17 cellular contexts compared by ENCODE assay signal in the genomic region with DNA sequence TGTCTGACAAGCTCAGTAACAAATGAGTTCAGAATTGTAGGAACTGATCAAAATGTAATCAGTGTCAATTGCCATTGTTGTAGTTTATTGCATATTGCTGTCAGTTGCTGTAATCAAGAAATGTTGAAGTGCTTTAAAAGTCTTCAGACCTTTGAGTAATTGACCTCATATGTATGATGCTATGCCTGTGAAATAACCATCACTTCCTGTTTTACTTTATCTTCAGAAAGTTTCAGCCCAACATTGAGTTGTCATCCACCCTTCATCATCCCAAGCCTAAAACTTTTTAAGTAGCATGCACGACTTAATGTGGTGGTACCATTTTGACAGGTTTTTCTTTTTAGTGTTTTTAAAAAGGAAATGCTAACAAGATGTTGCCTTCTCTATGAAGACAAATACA.
DNase-seq lines count a peak whose midpoint lies in the region; ATAC-seq, FAIRE-seq and TF ChIP-seq lines count a peak whose summit lies in the region.
"Had no signal": no experiment of that assay in that cellular context is flagged by ENCODE, and none has a peak within 500 bp of the region (broad histone marks: within the 10 kb centered on the region; RNA-seq: fewer than 3 reads in every experiment).

No MANE protein-coding gene starts in this region.

- no peaks in the 10 kb centered on the region for H3K27me3 ChIP-seq in GM12878 (replicated peaks in 1 of 2; ENCODE audit: control insufficient read depth in 2 of 2, insufficient read depth in 2 of 2, low read length in 1 of 2)
- H3K27me3 ChIP-seq: neural progenitor cell, right lobe of liver, vagina had no signal

- in situ Hi-C loops in GM12878 (cut with MboI): no loop called here

- intact Hi-C loops in GM12878 (cut with micrococcal nuclease; ENCODE audit: unreplicated experiment): loop anchor here (5.0 kb wide), 1 partner anchor 113 kb away; no protein-coding TSS in a partner anchor

- TF ChIP-seq RAD21 in GM12878 (IDR thresholded peaks at IDR 0.05; ENCODE audit: insufficient read depth, low read depth, low read length): no peak

- RAD21 ChIA-PET in GM12878 (lab: Charles Lee; ENCODE audit: unreplicated experiment): no interaction called here

- no peak overlapping the region for H3K9ac ChIP-seq in GM12878 (ENCODE audit: control insufficient read depth, insufficient read depth, low read length)
- H3K9ac ChIP-seq: neural progenitor cell had no signal

- no peak for FAIRE-seq in GM12878 (lab: Jason Lieb, UNC)
- FAIRE-seq: TTC549 had no signal

- TF ChIP-seq EP300 in GM12878 (IDR thresholded peaks at IDR 0.05; ENCODE audit: borderline replicate concordance in 1 of 2, control insufficient read depth in 1 of 2, low read depth in 2 of 2, low read length in 2 of 2): no peak

- H3K9me3 ChIP-seq in GM12878 (replicated peaks; ENCODE audit: control insufficient read depth, insufficient read depth, low read length): no peaks in the 10 kb centered on the region; the same call in 2 of the 3 replicates
- H3K9me3 ChIP-seq: right lobe of liver, vagina had no signal

- H3K4me1 ChIP-seq in GM12878 (ENCODE audit: control insufficient read depth, insufficient read depth, low read length): peaks cover 21% of the 10 kb centered on the region

- CTCF ChIA-PET in GM12878 (lab: Yijun Ruan, JAX): interaction anchor here (1.1 to 2.5 kb wide), 8 partner anchors 15 to 113 kb away, joined by 3 to 10 read pairs (median 6); no protein-coding TSS in a partner anchor

- DNase-seq in GM12878 (ENCODE audit: low read depth, low spot score) (no peak), AG20443 (ENCODE audit: low spot score) (no peak), caudate nucleus (lab: John Stamatoyannopoulos, UW) (no peak)
- no peak for DNase-seq in stimulated activated CD4-positive, alpha-beta T cell treated with anti-CD3 and anti-CD28 coated beads, Interleukin-12 subunit alpha, Interleukin-12 subunit beta, amount 100 ng/mL, for 4 hours
- DNase-seq: activated naive CD4-positive, alpha-beta T cell treated with anti-CD3 and anti-CD28 coated beads, Interleukin-2, amount 50 U/mL, for 16 hours; NCI-H2081 treated with DMSO at 0.1 percent for 48 hours; right lobe of liver; SHP77; stimulated activated naive CD4-positive, alpha-beta T cell had no signal

- H3K4me3 ChIP-seq in GM12878: no peak overlapping the region
- H3K4me3 ChIP-seq: neural progenitor cell, right lobe of liver, vagina had no signal

- peaks cover 0 to 13% of the 10 kb centered on the region in 2 experiments; a peak in 3 of 4 replicates for H3K36me3 ChIP-seq in GM12878 (ENCODE audit: control insufficient read depth in 2 of 2, insufficient read depth in 2 of 2, low read length in 1 of 2)
- H3K36me3 ChIP-seq: right lobe of liver had no signal

- no TSS peak for BruUV-seq in GM12878 (replicated peaks; lab: Mats Ljungman, UMichigan)

- POLR2A ChIA-PET in GM12878 (lab: Charles Lee): no interaction called here

- no peak for TF ChIP-seq CTCF in GM12878 (IDR thresholded peaks at IDR 0.05 in 2 of 3, conservative IDR thresholded peaks at IDR 0.05 in 1 of 3; ENCODE audit: control insufficient read depth in 2 of 3, extremely low read depth in 1 of 3, insufficient read depth in 1 of 3, low read depth in 3 of 3, low read length in 3 of 3)

- ATAC-seq in GM18508 (IDR thresholded peaks at IDR 0.05; ENCODE audit: insufficient read depth, unreplicated experiment) (peak; percentile 35), GM19351 (IDR thresholded peaks at IDR 0.05; ENCODE audit: unreplicated experiment) (peak; percentile 39), HG03196 (IDR thresholded peaks at IDR 0.05; ENCODE audit: unreplicated experiment) (peak; percentile 30), GM12878 (peak; percentile 65)

- H3K27ac ChIP-seq in GM12878 (ENCODE audit: control insufficient read depth, insufficient read depth) (no peak overlapping the region), caudate nucleus (ENCODE audit: low read depth, low read length) (no peak overlapping the region)
- H3K27ac ChIP-seq: C4-2B, HL-60, neural progenitor cell, right lobe of liver, vagina had no signal

- H2AFZ ChIP-seq in GM12878 (ENCODE audit: control insufficient read depth, low read depth, low read length): no peak overlapping the region
- H2AFZ ChIP-seq: neural progenitor cell had no signal

- peaks cover 3% of the 10 kb centered on the region; the same call in 1 of the 2 replicates for H4K20me1 ChIP-seq in GM12878 (ENCODE audit: control insufficient read depth, insufficient read depth)

- SMC1A ChIA-PET in GM12878 (lab: Charles Lee; ENCODE audit: uncharacterized antibody, unreplicated experiment): interaction anchor here (1.5 to 1.9 kb wide), 9 partner anchors 10 to 326 kb away, joined by 3 to 13 read pairs (median 4); a partner anchor contains a TSS

- 25% methylated on average over 1 of the region's 1 CpG for WGBS in GM12878 (ENCODE audit: insufficient coverage, insufficient replicate concordance, low lambda C conversion rate, missing lambda C conversion rate)

- no peaks in the 10 kb centered on the region for H3K79me2 ChIP-seq in GM12878 (ENCODE audit: control insufficient read depth, insufficient read depth, low read length)

- H3K4me2 ChIP-seq in GM12878 (ENCODE audit: control insufficient read depth, insufficient read depth): no peak overlapping the region; the same call in 1 of the 2 replicates
- H3K4me2 ChIP-seq: neural progenitor cell had no signal

- TF ChIP-seq POLR2A in GM12878 (IDR thresholded peaks at IDR 0.05; ENCODE audit: low read depth, low read length): no peak

TF ChIP-seq in GM12878, 131 proteins besides CTCF, POLR2A, EP300 and RAD21:
- 0 out of 2 replicates have a peak, but pooled peaks have one; percentile 37 for TF ChIP-seq GABPA (IDR thresholded peaks at IDR 0.05; ENCODE audit: low read depth)
- TF ChIP-seq, protein P1, sequence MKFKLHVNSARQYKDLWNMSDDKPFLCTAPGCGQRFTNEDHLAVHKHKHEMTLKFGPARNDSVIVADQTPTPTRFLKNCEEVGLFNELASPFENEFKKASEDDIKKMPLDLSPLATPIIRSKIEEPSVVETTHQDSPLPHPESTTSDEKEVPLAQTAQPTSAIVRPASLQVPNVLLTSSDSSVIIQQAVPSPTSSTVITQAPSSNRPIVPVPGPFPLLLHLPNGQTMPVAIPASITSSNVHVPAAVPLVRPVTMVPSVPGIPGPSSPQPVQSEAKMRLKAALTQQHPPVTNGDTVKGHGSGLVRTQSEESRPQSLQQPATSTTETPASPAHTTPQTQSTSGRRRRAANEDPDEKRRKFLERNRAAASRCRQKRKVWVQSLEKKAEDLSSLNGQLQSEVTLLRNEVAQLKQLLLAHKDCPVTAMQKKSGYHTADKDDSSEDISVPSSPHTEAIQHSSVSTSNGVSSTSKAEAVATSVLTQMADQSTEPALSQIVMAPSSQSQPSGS (IDR thresholded peaks at IDR 0.05; ENCODE audit: low read length): 0 out of 2 replicates have a peak, but pooled peaks have one; percentile 32
- TF ChIP-seq RUNX3 (IDR thresholded peaks at IDR 0.05; ENCODE audit: low read length): peak; percentile 31; the same call in 1 of the 2 replicates
- peak; percentile 86 for TF ChIP-seq CREB1 (IDR thresholded peaks at IDR 0.05; ENCODE audit: low read depth)
- peak; percentile 52; the same call in 1 of the 2 replicates for TF ChIP-seq SPI1 (IDR thresholded peaks at IDR 0.05; ENCODE audit: borderline replicate concordance, insufficient read depth, low read depth, low read length)
- TF ChIP-seq WRNIP1 (IDR thresholded peaks at IDR 0.05; ENCODE audit: borderline replicate concordance, low read depth, low read length): no peak
- TF ChIP-seq, protein P2, sequence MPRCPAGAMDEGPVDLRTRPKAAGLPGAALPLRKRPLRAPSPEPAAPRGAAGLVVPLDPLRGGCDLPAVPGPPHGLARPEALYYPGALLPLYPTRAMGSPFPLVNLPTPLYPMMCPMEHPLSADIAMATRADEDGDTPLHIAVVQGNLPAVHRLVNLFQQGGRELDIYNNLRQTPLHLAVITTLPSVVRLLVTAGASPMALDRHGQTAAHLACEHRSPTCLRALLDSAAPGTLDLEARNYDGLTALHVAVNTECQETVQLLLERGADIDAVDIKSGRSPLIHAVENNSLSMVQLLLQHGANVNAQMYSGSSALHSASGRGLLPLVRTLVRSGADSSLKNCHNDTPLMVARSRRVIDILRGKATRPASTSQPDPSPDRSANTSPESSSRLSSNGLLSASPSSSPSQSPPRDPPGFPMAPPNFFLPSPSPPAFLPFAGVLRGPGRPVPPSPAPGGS (IDR thresholded peaks at IDR 0.05; ENCODE audit: borderline replicate concordance, insufficient read depth, low read depth, low read length, poor library complexity, severe bottlenecking): no peak
- TF ChIP-seq CREM (IDR thresholded peaks at IDR 0.05; ENCODE audit: low read depth): peak; percentile 67
- peak; percentile 45; the same call in 1 of the 2 replicates for TF ChIP-seq ATF7 (IDR thresholded peaks at IDR 0.05; ENCODE audit: low read depth)
- no peak for TF ChIP-seq SMC3 (IDR thresholded peaks at IDR 0.05; ENCODE audit: borderline replicate concordance, low read length)
